Comparison of ENCODE assay signal across 23 cellular contexts in the genomic region with DNA sequence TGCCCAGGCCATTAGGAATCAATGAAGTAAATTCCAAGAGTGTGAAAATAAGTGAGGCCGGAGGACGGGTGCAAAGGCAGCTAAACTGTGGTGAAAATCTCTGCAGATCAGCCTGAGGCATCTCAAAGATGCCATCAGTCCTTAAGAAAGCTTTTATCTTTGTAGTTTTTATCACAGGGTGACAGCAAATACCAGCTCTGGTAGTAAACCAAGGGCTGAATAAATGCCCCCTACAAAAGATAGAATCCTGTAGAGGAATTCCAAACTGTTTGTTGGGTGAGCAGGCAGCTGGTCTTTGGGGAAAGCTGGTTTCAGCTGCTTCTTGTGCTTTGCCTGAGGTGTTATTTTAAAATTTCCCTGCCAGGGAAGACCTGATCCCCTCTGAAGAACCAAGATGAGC.
"Had no signal": no experiment of that assay in that cellular context is flagged by ENCODE, and none has a peak within 500 bp of the region (broad histone marks: within the 10 kb centered on the region; RNA-seq: fewer than 3 reads in every experiment).

No MANE protein-coding gene starts in this region.

- H3K4me1 ChIP-seq: body of pancreas, stomach, vagina had no signal

- H3K4me3 ChIP-seq: body of pancreas, cardiac muscle cell, heart right ventricle, left lung, lung, right lobe of liver, stomach, transverse colon, vagina had no signal

- ATAC-seq: activated naive CD8-positive, alpha-beta T cell treated with anti-CD3 and anti-CD28 coated beads, Interleukin-2, amount 50 U/mL, for 24 hours; body of pancreas; heart right ventricle; left lung; natural killer cell treated with Interleukin-12 subunit alpha and Interleukin-12 subunit beta and Interleukin-15 and Interleukin-18, amount 100 ng/mL, for 72 hours; right lobe of liver; stimulated activated effector memory CD8-positive, alpha-beta T cell treated with anti-CD3 and anti-CD28 coated beads, Interleukin-12 subunit alpha, Interleukin-12 subunit beta, amount 100 ng/mL, for 72 hours had no signal

- DNase-seq: activated CD4-positive, alpha-beta memory T cell treated with anti-CD3 and anti-CD28 coated beads for 36 hours; activated gamma-delta T cell; activated naive CD4-positive, alpha-beta T cell treated with anti-CD3 and anti-CD28 coated beads, Interleukin-2, amount 50 U/mL, for 16 hours; activated naive CD8-positive, alpha-beta T cell treated with anti-CD3 and anti-CD28 coated beads, Interleukin-2, amount 50 U/mL, for 24 hours; anterior cingulate cortex; body of pancreas; cortex of kidney; heart right ventricle; kidney glomerular epithelial cell; left lung; nucleus accumbens; right lobe of liver; small intestine; stimulated activated CD4-positive, alpha-beta T cell treated with anti-CD3 and anti-CD28 coated beads, Interleukin-2, amount 100 ng/mL, for 24 hours; stomach; T-helper 9 cell; transverse colon had no signal

- H3K9me3 ChIP-seq: body of pancreas, heart right ventricle, left lung, right lobe of liver, stomach, transverse colon, vagina had no signal

- H3K4me1 Mint-ChIP-seq: stimulated activated effector memory CD8-positive, alpha-beta T cell treated with anti-CD3 and anti-CD28 coated beads, Interleukin-12 subunit alpha, Interleukin-12 subunit beta, amount 100 ng/mL, for 72 hours had no signal

- H3K27ac Mint-ChIP-seq: activated CD4-positive, alpha-beta memory T cell treated with anti-CD3 and anti-CD28 coated beads for 36 hours; activated naive CD8-positive, alpha-beta T cell treated with anti-CD3 and anti-CD28 coated beads, Interleukin-2, amount 50 U/mL, for 24 hours; stimulated activated effector memory CD8-positive, alpha-beta T cell treated with anti-CD3 and anti-CD28 coated beads, Interleukin-12 subunit alpha, Interleukin-12 subunit beta, amount 100 ng/mL, for 72 hours had no signal

- H3K4me3 Mint-ChIP-seq: activated CD4-positive, alpha-beta memory T cell treated with anti-CD3 and anti-CD28 coated beads for 36 hours; activated naive CD8-positive, alpha-beta T cell treated with anti-CD3 and anti-CD28 coated beads, Interleukin-2, amount 50 U/mL, for 24 hours; natural killer cell treated with Interleukin-12 subunit alpha and Interleukin-12 subunit beta and Interleukin-15 and Interleukin-18, amount 100 ng/mL, for 72 hours; stimulated activated effector memory CD8-positive, alpha-beta T cell treated with anti-CD3 and anti-CD28 coated beads, Interleukin-12 subunit alpha, Interleukin-12 subunit beta, amount 100 ng/mL, for 72 hours had no signal

- H3K36me3 Mint-ChIP-seq: activated CD4-positive, alpha-beta memory T cell treated with anti-CD3 and anti-CD28 coated beads for 36 hours; natural killer cell treated with Interleukin-12 subunit alpha and Interleukin-12 subunit beta and Interleukin-15 and Interleukin-18, amount 100 ng/mL, for 72 hours; stimulated activated effector memory CD8-positive, alpha-beta T cell treated with anti-CD3 and anti-CD28 coated beads, Interleukin-12 subunit alpha, Interleukin-12 subunit beta, amount 100 ng/mL, for 72 hours had no signal

- H3K9me3 Mint-ChIP-seq: activated CD4-positive, alpha-beta memory T cell treated with anti-CD3 and anti-CD28 coated beads for 36 hours; activated naive CD8-positive, alpha-beta T cell treated with anti-CD3 and anti-CD28 coated beads, Interleukin-2, amount 50 U/mL, for 24 hours; natural killer cell treated with Interleukin-12 subunit alpha and Interleukin-12 subunit beta and Interleukin-15 and Interleukin-18, amount 100 ng/mL, for 72 hours; stimulated activated effector memory CD8-positive, alpha-beta T cell treated with anti-CD3 and anti-CD28 coated beads, Interleukin-12 subunit alpha, Interleukin-12 subunit beta, amount 100 ng/mL, for 72 hours had no signal

- H3K27me3 Mint-ChIP-seq: activated CD4-positive, alpha-beta memory T cell treated with anti-CD3 and anti-CD28 coated beads for 36 hours; activated naive CD8-positive, alpha-beta T cell treated with anti-CD3 and anti-CD28 coated beads, Interleukin-2, amount 50 U/mL, for 24 hours had no signal

- H3K36me3 ChIP-seq: cardiac muscle cell, heart right ventricle, left lung, right lobe of liver, stomach, transverse colon, vagina had no signal

- H3K27ac ChIP-seq: body of pancreas, cardiac muscle cell, heart right ventricle, left lung, right lobe of liver, stomach, transverse colon, vagina had no signal

- FAIRE-seq: endometrium, small intestine had no signal

- H3K27me3 ChIP-seq: body of pancreas, cardiac muscle cell, heart right ventricle, left lung, right lobe of liver, stomach, transverse colon, vagina had no signal
